In the genomic region with DNA sequence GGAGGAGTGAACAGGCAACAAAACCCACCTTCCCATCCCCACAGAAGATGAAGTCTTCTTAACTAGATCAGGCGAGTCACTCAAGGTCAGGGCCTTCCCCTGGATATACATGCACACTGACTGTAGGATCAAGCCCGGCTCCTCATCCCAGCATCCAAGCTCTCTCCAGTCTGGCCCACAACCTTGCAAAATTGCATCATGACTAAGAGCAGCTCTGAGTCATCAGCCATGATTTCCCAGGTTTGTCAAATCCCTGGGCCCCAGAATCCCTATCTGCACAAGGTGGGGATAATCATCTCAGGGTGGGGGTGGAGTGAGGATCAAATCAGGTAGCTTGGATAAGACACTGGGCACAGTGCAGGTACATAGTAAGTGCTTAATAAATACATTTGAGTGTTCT, we compare ENCODE assay signal across 21 cellular contexts.
"Had no signal": no experiment of that assay in that cellular context is flagged by ENCODE, and none has a peak within 500 bp of the region (broad histone marks: within the 10 kb centered on the region; RNA-seq: fewer than 3 reads in every experiment).

No MANE protein-coding gene starts in this region.

- H3K36me3 ChIP-seq: neutrophil, ovary, suprapubic skin, tibial nerve had no signal

- ATAC-seq: activated naive CD8-positive, alpha-beta T cell treated with anti-CD3 and anti-CD28 coated beads, Interleukin-2, amount 50 U/mL, for 24 hours; activated T-cell treated with anti-CD3 and anti-CD28 coated beads, Interleukin-2, amount 50 U/mL, for 72 hours; body of pancreas; left ventricle myocardium superior; natural killer cell treated with Interleukin-12 subunit alpha and Interleukin-12 subunit beta and Interleukin-15 and Interleukin-18, amount 100 ng/mL, for 72 hours; psoas muscle; right cardiac atrium; stimulated activated naive CD8-positive, alpha-beta T cell treated with anti-CD3 and anti-CD28 coated beads, Interleukin-15, amount 100 ng/mL, for 72 hours; T-cell; WTC11 had no signal

- H3K4me1 ChIP-seq: body of pancreas, psoas muscle, suprapubic skin had no signal

- H3K27me3 ChIP-seq: body of pancreas, ovary, tibial nerve had no signal

- H3K9me3 ChIP-seq: body of pancreas, neutrophil, ovary, suprapubic skin had no signal

- H3K27ac ChIP-seq: body of pancreas, hepatocyte, neutrophil, ovary, psoas muscle, suprapubic skin, tibial nerve had no signal

- DNase-seq: activated effector memory CD4-positive, alpha-beta T cell treated with Interleukin-2 at 50 U/mL for 16 hours; activated naive CD4-positive, alpha-beta T cell treated with anti-CD3 and anti-CD28 coated beads, Interleukin-2, amount 50 U/mL, for 16 hours; activated naive CD8-positive, alpha-beta T cell treated with anti-CD3 and anti-CD28 coated beads, Interleukin-2, amount 50 U/mL, for 24 hours; activated T-cell treated with anti-CD3 and anti-CD28 coated beads, Interleukin-2, amount 50 U/mL, for 72 hours; body of pancreas; effector CD4-positive, alpha-beta T cell; foreskin melanocyte; left ventricle myocardium superior; ovary; psoas muscle; right cardiac atrium; stimulated activated CD4-positive, alpha-beta T cell treated with anti-CD3 and anti-CD28 coated beads, Interleukin-12 subunit alpha, Interleukin-12 subunit beta, amount 100 ng/mL, for 4 hours; stimulated activated CD4-positive, alpha-beta T cell treated with anti-CD3 and anti-CD28 coated beads, Interleukin-4, amount 100 ng/mL, for 4 hours; stimulated activated naive CD8-positive, alpha-beta T cell treated with anti-CD3 and anti-CD28 coated beads, Interleukin-15, amount 100 ng/mL, for 72 hours; T-cell had no signal

- H3K4me3 ChIP-seq: body of pancreas, hepatocyte, ovary, psoas muscle, suprapubic skin, tibial nerve had no signal
